In the genomic region with DNA sequence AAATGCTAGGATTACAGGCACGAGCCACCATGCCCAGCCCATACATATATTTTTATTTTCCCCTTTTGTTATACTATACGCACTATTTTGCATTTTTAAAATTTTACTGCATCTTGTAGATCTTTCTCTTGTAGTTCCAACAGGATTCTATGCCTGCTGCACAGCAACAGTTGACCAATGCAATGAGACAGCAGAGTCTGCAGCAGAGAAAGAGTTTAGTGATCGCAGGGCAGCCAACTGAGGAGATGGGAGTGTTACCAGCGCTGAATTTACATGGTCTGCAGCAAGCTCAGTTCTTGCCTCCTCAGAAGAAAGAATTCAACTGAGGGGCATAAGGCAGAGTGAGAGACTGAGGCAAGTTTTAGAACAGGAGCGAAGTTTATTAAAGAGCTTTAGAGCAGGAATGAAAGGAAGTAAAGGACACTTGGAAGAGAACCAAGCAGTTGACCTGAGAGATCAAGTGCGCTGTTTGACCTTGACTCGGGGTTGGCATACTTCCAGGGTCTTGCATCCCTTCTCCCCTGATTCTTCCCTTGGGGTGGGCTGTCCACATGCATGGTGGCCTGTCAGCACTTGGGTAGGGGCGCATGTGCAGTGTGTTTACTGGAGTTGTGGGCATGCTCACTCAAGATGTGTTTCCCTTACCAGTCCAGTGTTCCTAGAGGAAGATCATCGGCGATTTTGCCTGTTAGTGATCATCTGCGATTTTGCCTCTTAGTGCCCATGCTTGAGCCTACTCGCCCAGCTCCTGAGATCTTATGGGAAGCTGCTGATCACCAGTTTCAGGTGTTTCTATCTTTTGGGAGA, we compare ENCODE assay signal across 28 cellular contexts.
"Had no signal": no experiment of that assay in that cellular context is flagged by ENCODE, and none has a peak within 500 bp of the region (broad histone marks: within the 10 kb centered on the region; RNA-seq: fewer than 3 reads in every experiment).

No MANE protein-coding gene starts in this region.

- H3K9me3 ChIP-seq: colonic mucosa, gastrocnemius medialis, left lung, lower lobe of right lung, neutrophil, pancreas, suprapubic skin, transverse colon, upper lobe of right lung, uterus had no signal

- H3K9me3 Mint-ChIP-seq: dendritic cell treated with granulocyte-macrophage colony-stimulating factor and Interleukin-4, amounts not matched to agents 40 ng/mL and 50 ng/mL, for 4 days; endodermal cell; naive thymus-derived CD8-positive, alpha-beta T cell; nephron progenitor cell; stimulated activated naive CD8-positive, alpha-beta T cell treated with anti-CD3 and anti-CD28 coated beads, Interleukin-15, amount 100 ng/mL, for 72 hours had no signal

- FAIRE-seq: islet of Langerhans, pancreas had no signal

- H3K27ac Mint-ChIP-seq: dendritic cell treated with granulocyte-macrophage colony-stimulating factor and Interleukin-4, amounts not matched to agents 40 ng/mL and 50 ng/mL, for 4 days; endodermal cell; naive thymus-derived CD8-positive, alpha-beta T cell; nephron progenitor cell; progenitor cell of endocrine pancreas; stimulated activated naive CD8-positive, alpha-beta T cell treated with anti-CD3 and anti-CD28 coated beads, Interleukin-15, amount 100 ng/mL, for 72 hours had no signal

- H3K4me3 ChIP-seq: colonic mucosa, gastrocnemius medialis, left lung, lower lobe of right lung, pancreas, smooth muscle cell, suprapubic skin, transverse colon, upper lobe of right lung, uterus had no signal

- ATAC-seq: esophagus mucosa; gastrocnemius medialis; left cardiac atrium; left lung; lower lobe of right lung; naive thymus-derived CD8-positive, alpha-beta T cell; pancreas; sciatic nerve; stimulated activated naive CD8-positive, alpha-beta T cell treated with anti-CD3 and anti-CD28 coated beads, Interleukin-15, amount 100 ng/mL, for 72 hours; upper lobe of right lung had no signal

- H3K4me3 Mint-ChIP-seq: dendritic cell treated with granulocyte-macrophage colony-stimulating factor and Interleukin-4, amounts not matched to agents 40 ng/mL and 50 ng/mL, for 4 days; endodermal cell; naive thymus-derived CD8-positive, alpha-beta T cell; nephron progenitor cell; stimulated activated naive CD8-positive, alpha-beta T cell treated with anti-CD3 and anti-CD28 coated beads, Interleukin-15, amount 100 ng/mL, for 72 hours had no signal

- DNase-seq: colonic mucosa; effector CD8-positive, alpha-beta T cell; endodermal cell; gastrocnemius medialis; head of caudate nucleus; left cardiac atrium; left lung; lower lobe of right lung; naive thymus-derived CD8-positive, alpha-beta T cell; nephron progenitor cell; pancreas; stimulated activated CD4-positive, alpha-beta T cell treated with anti-CD3 and anti-CD28 coated beads, Interleukin-12 subunit alpha, Interleukin-12 subunit beta, amount 100 ng/mL, for 4 hours; stimulated activated CD4-positive, alpha-beta T cell treated with anti-CD3 and anti-CD28 coated beads, Interleukin-1b, Interleukin-23, amount 100 ng/mL, for 48 hours; stimulated activated CD4-positive, alpha-beta T cell treated with anti-CD3 and anti-CD28 coated beads, Interleukin-4, amount 100 ng/mL, for 1 hour; stimulated activated CD8-positive, alpha-beta memory T cell treated with anti-CD3 and anti-CD28 coated beads, Interleukin-4, amount 100 ng/mL, for 48 hours; stimulated activated naive CD4-positive, alpha-beta T cell; stimulated activated naive CD8-positive, alpha-beta T cell treated with anti-CD3 and anti-CD28 coated beads, Interleukin-15, amount 100 ng/mL, for 72 hours; transverse colon; upper lobe of right lung; uterus had no signal

- H3K4me2 ChIP-seq: smooth muscle cell had no signal

- H3K36me3 Mint-ChIP-seq: naive thymus-derived CD8-positive, alpha-beta T cell had no signal

- H3K27me3 ChIP-seq: colonic mucosa, gastrocnemius medialis, left lung, pancreas, suprapubic skin, transverse colon, upper lobe of right lung, uterus had no signal

- H3K36me3 ChIP-seq: colonic mucosa, gastrocnemius medialis, left lung, lower lobe of right lung, neutrophil, pancreas, suprapubic skin, transverse colon, upper lobe of right lung, uterus had no signal

- H3K27me3 Mint-ChIP-seq: dendritic cell treated with granulocyte-macrophage colony-stimulating factor and Interleukin-4, amounts not matched to agents 40 ng/mL and 50 ng/mL, for 4 days; progenitor cell of endocrine pancreas; stimulated activated naive CD8-positive, alpha-beta T cell treated with anti-CD3 and anti-CD28 coated beads, Interleukin-15, amount 100 ng/mL, for 72 hours had no signal

- H3K27ac ChIP-seq: colonic mucosa, gastrocnemius medialis, left lung, lower lobe of right lung, neutrophil, suprapubic skin, transverse colon, upper lobe of right lung, uterus had no signal
